27 cellular contexts compared by ENCODE assay signal in the genomic region with DNA sequence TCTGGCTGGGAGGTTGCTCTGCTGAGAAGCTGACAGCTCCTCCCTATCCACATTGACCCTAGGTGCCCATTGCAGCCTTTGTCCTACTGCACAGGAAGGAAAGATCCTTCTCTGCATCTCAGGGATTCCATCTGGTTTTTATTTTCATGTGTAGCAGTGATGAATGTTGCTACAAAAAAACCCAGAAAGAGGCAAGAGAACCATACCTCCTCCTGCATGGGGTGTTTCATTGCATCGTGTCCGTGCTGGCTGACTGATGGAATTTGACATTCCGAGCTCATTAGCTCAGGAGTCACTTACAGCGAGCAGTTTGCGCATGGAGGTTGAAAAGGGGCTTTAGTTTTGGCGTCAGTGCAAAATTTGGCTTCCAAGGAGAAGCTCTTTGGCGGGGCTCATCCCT. TPM values are rescaled to one million over a fixed set of nuclear protein-coding genes. Genes with fewer than 3 reads are reported as not detected.
"Had no signal": no experiment of that assay in that cellular context is flagged by ENCODE, and none has a peak within 500 bp of the region (broad histone marks: within the 10 kb centered on the region; RNA-seq: fewer than 3 reads in every experiment).

No MANE protein-coding gene starts in this region.

- H3K4me3 ChIP-seq: cardiac muscle cell, MG63, Peyer's patch, SJCRH30 had no signal

- DNase-seq: activated CD4-positive, alpha-beta memory T cell treated with anti-CD3 and anti-CD28 coated beads for 36 hours; activated CD4-positive, alpha-beta T cell treated with anti-CD3 and anti-CD28 coated beads, Interleukin-2, amount 10 ng/mL, durations not matched to agents 7 days and 5 days; activated CD4-positive, CD25-positive, alpha-beta regulatory T cell; activated CD8-positive, alpha-beta memory T cell treated with anti-CD3 and anti-CD28 coated beads for 24 hours; activated gamma-delta T cell; activated naive CD4-positive, alpha-beta T cell treated with anti-CD3 and anti-CD28 coated beads for 36 hours; activated T-cell treated with anti-CD3 and anti-CD28 coated beads, Interleukin-2, amount 50 U/mL, for 4 hours; amygdala; brain microvascular endothelial cell; MG63; MV-4-11; NCI-H1092 treated with DMSO at 0.1 percent for 48 hours; NCI-H1436; NCI-H1694 treated with DMSO at 0.1 percent for 48 hours; NCI-H2081; NCI-H446; NCI-H524; Peyer's patch; Right ventricle myocardium superior; SJCRH30; SK-N-SH; T-helper 1 cell had no signal

- H3K9ac ChIP-seq: SK-N-SH had no signal

- H3K4me1 ChIP-seq: Peyer's patch, SJCRH30 had no signal

- H3K27ac ChIP-seq: brain microvascular endothelial cell, cardiac muscle cell, Peyer's patch, RWPE1, SJCRH30, VCaP had no signal

- H3K27me3 ChIP-seq: brain microvascular endothelial cell, MG63, Peyer's patch had no signal

- H3K36me3 ChIP-seq: brain microvascular endothelial cell, cardiac muscle cell, MG63, Peyer's patch, SJCRH30 had no signal

- H3K27ac Mint-ChIP-seq: activated CD4-positive, alpha-beta memory T cell treated with anti-CD3 and anti-CD28 coated beads for 36 hours; activated CD4-positive, alpha-beta T cell treated with anti-CD3 and anti-CD28 coated beads, Interleukin-2, amount 10 ng/mL, durations not matched to agents 7 days and 5 days; activated naive CD4-positive, alpha-beta T cell treated with anti-CD3 and anti-CD28 coated beads for 36 hours; activated naive CD8-positive, alpha-beta T cell had no signal

- H3K9me3 ChIP-seq: MG63, Peyer's patch, SJCRH30, SK-N-SH had no signal

- H3K4me2 ChIP-seq: SK-N-SH had no signal

- H3K9me3 Mint-ChIP-seq: activated CD4-positive, alpha-beta memory T cell treated with anti-CD3 and anti-CD28 coated beads for 36 hours; activated CD4-positive, alpha-beta T cell treated with anti-CD3 and anti-CD28 coated beads, Interleukin-2, amount 10 ng/mL, durations not matched to agents 7 days and 5 days; activated naive CD4-positive, alpha-beta T cell treated with anti-CD3 and anti-CD28 coated beads for 36 hours; activated T-cell treated with anti-CD3 and anti-CD28 coated beads, Interleukin-2, amount 50 U/mL, for 4 hours had no signal

- H3K4me1 Mint-ChIP-seq: activated CD4-positive, alpha-beta T cell treated with anti-CD3 and anti-CD28 coated beads, Interleukin-2, amount 10 ng/mL, durations not matched to agents 7 days and 5 days had no signal

- H3K36me3 Mint-ChIP-seq: activated CD4-positive, alpha-beta memory T cell treated with anti-CD3 and anti-CD28 coated beads for 36 hours; activated naive CD8-positive, alpha-beta T cell had no signal

- H3K4me3 Mint-ChIP-seq: activated CD4-positive, alpha-beta memory T cell treated with anti-CD3 and anti-CD28 coated beads for 36 hours; activated CD4-positive, alpha-beta T cell treated with anti-CD3 and anti-CD28 coated beads, Interleukin-2, amount 10 ng/mL, durations not matched to agents 7 days and 5 days; activated naive CD4-positive, alpha-beta T cell treated with anti-CD3 and anti-CD28 coated beads for 36 hours; activated naive CD8-positive, alpha-beta T cell; activated T-cell treated with anti-CD3 and anti-CD28 coated beads, Interleukin-2, amount 50 U/mL, for 4 hours had no signal

RNA-seq across cellular contexts. Expression of a gene that starts 25.7 kb away (rescaled TPM):
- total RNA-seq: activated CD4-positive, alpha-beta memory T cell treated with anti-CD3 and anti-CD28 coated beads for 36 hours; activated CD4-positive, alpha-beta T cell treated with anti-CD3 and anti-CD28 coated beads, Interleukin-2, amount 10 ng/mL, durations not matched to agents 7 days and 5 days; activated naive CD4-positive, alpha-beta T cell treated with anti-CD3 and anti-CD28 coated beads for 36 hours; activated T-cell treated with anti-CD3 and anti-CD28 coated beads, Interleukin-2, amount 50 U/mL, for 4 hours; cardiac muscle cell; Peyer's patch; Right ventricle myocardium superior; T-helper 2 cell treated with Interferon-gamma antibody and Interleukin-4, amounts not matched to agents 100 ng/mL and 5 ng/mL, for 36 hours had no signal
- polyA plus RNA-seq: cardiac muscle cell, SK-N-SH had no signal
